28 cellular contexts compared by ENCODE assay signal in genomic region chr21:41503331-41503730, GRCh38. TPM values are rescaled to one million over a fixed set of nuclear protein-coding genes. Genes with fewer than 3 reads are reported as not detected.
DNase-seq lines count a peak whose midpoint lies in the region; ATAC-seq, FAIRE-seq and TF ChIP-seq lines count a peak whose summit lies in the region.
"Had no signal": no experiment of that assay in that cellular context is flagged by ENCODE, and none has a peak within 500 bp of the region (broad histone marks: within the 10 kb centered on the region; RNA-seq: fewer than 3 reads in every experiment).

No MANE protein-coding gene starts in this region.

- TF ChIP-seq CTCF in LNCaP clone FGC (IDR thresholded peaks at IDR 0.05; ENCODE audit: control insufficient read depth, extremely low read depth, insufficient read depth) (no peak), pancreas (IDR thresholded peaks at IDR 0.05) (no peak), thyroid gland (IDR thresholded peaks at IDR 0.05) (no peak)

- no peak overlapping the region for H3K4me3 Mint-ChIP-seq in activated CD8-positive, alpha-beta T cell treated with anti-CD3 and anti-CD28 coated beads, Interleukin-2, amount 10 ng/mL, durations not matched to agents 7 days and 5 days

- H3K9me3 Mint-ChIP-seq in activated CD8-positive, alpha-beta T cell treated with anti-CD3 and anti-CD28 coated beads, Interleukin-2, amount 10 ng/mL, durations not matched to agents 7 days and 5 days (ENCODE audit: insufficient read depth), result no peaks in the 10 kb centered on the region
- H3K9me3 Mint-ChIP-seq: CD4-positive, alpha-beta memory T cell had no signal

- H3K9me3 ChIP-seq in duodenal mucosa (ENCODE audit: control insufficient read depth in 1 of 2, low read length in 2 of 2), result no peaks in the 10 kb centered on the region
- H3K9me3 ChIP-seq in pancreas, result no peaks in the 10 kb centered on the region
- H3K9me3 ChIP-seq in thyroid gland, result no peaks in the 10 kb centered on the region
- H3K9me3 ChIP-seq: A549 had no signal

- H3K9ac ChIP-seq in duodenal mucosa (ENCODE audit: low read depth in 1 of 2, low read length in 2 of 2), result peak overlapping the region in 1 of 2 donors; percentile 89
- H3K9ac ChIP-seq: BLaER1 treated with 17β-estradiol and CSF1 and Interleukin-3, amounts not matched to agents 10 nM and 100 nM had no signal

- H3K27me3 ChIP-seq in duodenal mucosa (ENCODE audit: control insufficient read depth in 1 of 2, insufficient read depth in 2 of 2, low read length in 2 of 2) (no peaks in the 10 kb centered on the region), pancreas (no peaks in the 10 kb centered on the region), thyroid gland (no peaks in the 10 kb centered on the region)

- CTCF ChIA-PET in activated CD8-positive, alpha-beta T cell treated with anti-CD3 and anti-CD28 coated beads, Interleukin-2, amount 10 ng/mL, durations not matched to agents 7 days and 5 days (lab: Charles Lee), result no interaction called here

- peak overlapping the region; percentile 81 for H3K4me3 ChIP-seq in LNCaP clone FGC (ENCODE audit: low read depth, low read length)
- peak overlapping the region; percentile 83 to 84 for H3K4me3 ChIP-seq in duodenal mucosa (ENCODE audit: low read depth in 1 of 2, low read length in 2 of 2)
- no peak overlapping the region for H3K4me3 ChIP-seq in pancreas
- H3K4me3 ChIP-seq in thyroid gland (replicated peaks in 1 of 3), result no peak overlapping the region
- H3K4me3 ChIP-seq: A549; BLaER1 treated with 17β-estradiol and CSF1 and Interleukin-3, amounts not matched to agents 10 nM and 100 nM; PC-9 had no signal

- no peak for DNase-seq in LNCaP clone FGC (ENCODE audit: low read depth)
- no peak for DNase-seq in pancreas
- no peak for DNase-seq in thyroid gland
- no peak for DNase-seq in NCI-H748 treated with DMSO at 0.1 percent for 48 hours (lab: John Stamatoyannopoulos, UW)
- no peak for DNase-seq in activated CD8-positive, alpha-beta T cell treated with anti-CD3 and anti-CD28 coated beads, Interleukin-2, amount 10 ng/mL, durations not matched to agents 7 days and 5 days
- DNase-seq in anterior cingulate cortex (lab: John Stamatoyannopoulos, UW), result no peak
- DNase-seq: AML-193; CD4-positive, alpha-beta memory T cell; COR-L47; GF-D8; GOT3; HCEC 1CT; KBM-7; NCI-H1092 treated with DMSO at 0.1 percent for 48 hours; NCI-H1436; NCI-H187 treated with DMSO at 0.1 percent for 48 hours; NCI-H524 treated with DMSO at 0.1 percent for 48 hours; NCI-H82; NK-92 treated with Interleukin-12 subunit alpha and Interleukin-12 subunit beta, amount 100 ng/mL, for 24 hours; PC-9; SHP77 had no signal

- 45 to 49% methylated on average over 4 of the region's 4 CpGs for WGBS in pancreas, 2 donors
- 91 to 96% methylated on average over 4 of the region's 4 CpGs for WGBS in thyroid gland, 2 donors

- POLR2A ChIA-PET in activated CD8-positive, alpha-beta T cell treated with anti-CD3 and anti-CD28 coated beads, Interleukin-2, amount 10 ng/mL, durations not matched to agents 7 days and 5 days (lab: Charles Lee), result no interaction called here

- no peak for TF ChIP-seq POLR2A in thyroid gland (IDR thresholded peaks at IDR 0.05)

- intact Hi-C loops in pancreas (cut with DNase I) (no loop called here), thyroid gland (cut with DNase I) (no loop called here)

- H3K27me3 Mint-ChIP-seq in activated CD8-positive, alpha-beta T cell treated with anti-CD3 and anti-CD28 coated beads, Interleukin-2, amount 10 ng/mL, durations not matched to agents 7 days and 5 days (ENCODE audit: low read depth), result peaks cover 50% of the 10 kb centered on the region

- FAIRE-seq in pancreas (lab: Jason Lieb, UNC), result no peak
- FAIRE-seq: A549, GM12891 had no signal

- no peak for ATAC-seq in pancreas
- no peak for ATAC-seq in HG02642 (IDR thresholded peaks at IDR 0.05; ENCODE audit: poor library complexity, unreplicated experiment)
- ATAC-seq in activated CD8-positive, alpha-beta T cell treated with anti-CD3 and anti-CD28 coated beads, Interleukin-2, amount 10 ng/mL, durations not matched to agents 7 days and 5 days, result no peak
- ATAC-seq: A549 had no signal

- no peak overlapping the region for H3K27ac Mint-ChIP-seq in activated CD8-positive, alpha-beta T cell treated with anti-CD3 and anti-CD28 coated beads, Interleukin-2, amount 10 ng/mL, durations not matched to agents 7 days and 5 days

- H3K4me1 ChIP-seq in duodenal mucosa (ENCODE audit: control insufficient read depth in 1 of 2, insufficient read depth in 2 of 2, low read length in 2 of 2), result peaks cover 46 to 50% of the 10 kb centered on the region in 2 donors
- peaks cover 62 to 70% (median 68%) of the 10 kb centered on the region in 3 donors for H3K4me1 ChIP-seq in pancreas
- H3K4me1 ChIP-seq in thyroid gland, result peaks cover 29 to 49% of the 10 kb centered on the region in 2 donors
- H3K4me1 ChIP-seq: A549 had no signal

- H3K36me3 ChIP-seq in duodenal mucosa (ENCODE audit: control insufficient read depth in 1 of 2, insufficient read depth in 2 of 2, low read length in 2 of 2), result peaks cover 0 to 4% of the 10 kb centered on the region in 2 donors
- no peaks in the 10 kb centered on the region for H3K36me3 ChIP-seq in pancreas
- no peaks in the 10 kb centered on the region for H3K36me3 ChIP-seq in thyroid gland
- H3K36me3 ChIP-seq: BLaER1 treated with 17β-estradiol and CSF1 and Interleukin-3, amounts not matched to agents 10 nM and 100 nM had no signal

- no peaks in the 10 kb centered on the region for H3K36me3 Mint-ChIP-seq in activated CD8-positive, alpha-beta T cell treated with anti-CD3 and anti-CD28 coated beads, Interleukin-2, amount 10 ng/mL, durations not matched to agents 7 days and 5 days (ENCODE audit: low read depth)
- H3K36me3 Mint-ChIP-seq: CD4-positive, alpha-beta memory T cell had no signal

- peaks cover 5% of the 10 kb centered on the region for H3K4me1 Mint-ChIP-seq in activated CD8-positive, alpha-beta T cell treated with anti-CD3 and anti-CD28 coated beads, Interleukin-2, amount 10 ng/mL, durations not matched to agents 7 days and 5 days (ENCODE audit: low read depth)

- H3K27ac ChIP-seq in duodenal mucosa (ENCODE audit: low read depth, low read length), result peak overlapping the region; percentile 52
- H3K27ac ChIP-seq in pancreas, result peak overlapping the region in 3 of 4 donors; percentile 22 to 95 (median 84)
- peak overlapping the region; percentile 76 to 94 (median 86) for H3K27ac ChIP-seq in thyroid gland
- H3K27ac ChIP-seq: A549; BLaER1 treated with 17β-estradiol and CSF1 and Interleukin-3, amounts not matched to agents 10 nM and 100 nM; PC-9; RWPE1 had no signal

RNA-seq across cellular contexts. Expression of gene TMPRSS2, which starts 4.6 kb away (rescaled TPM):
- 10 to 100 TPM; 44.9 to 88.8 (median 75.2) TPM for total RNA-seq in pancreas
- polyA plus RNA-seq in pancreas, result 10 to 100 TPM; 42.2 to 65.1 TPM
- 10 to 100 TPM; 14.2 to 47.3 (median 15.6) TPM for total RNA-seq in thyroid gland
- total RNA-seq in activated CD8-positive, alpha-beta T cell treated with anti-CD3 and anti-CD28 coated beads, Interleukin-2, amount 10 ng/mL, durations not matched to agents 7 days and 5 days, result not detected
- total RNA-seq: CD4-positive, alpha-beta memory T cell; SK-MEL-5 had no signal
- polyA plus RNA-seq: A549; CD4-positive, alpha-beta memory T cell had no signal

Comparison
In these comparisons a context has a peak if more than half of its experiments do, and no peak if none do; other contexts are left out.
1. H3K4me3 ChIP-seq: peak in LNCaP clone FGC (single experiment) and duodenal mucosa (2 of 2); none in pancreas (0 of 4) and thyroid gland (0 of 3).
2. RNA of gene TMPRSS2, which starts 4.6 kb away (total RNA-seq): 44.9 to 88.8 TPM in pancreas and 14.2 to 47.3 TPM in thyroid gland; not detected in activated CD8-positive, alpha-beta T cell treated with anti-CD3 and anti-CD28 coated beads, Interleukin-2, amount 10 ng/mL, durations not matched to agents 7 days and 5 days; every median in the first group is over 10 times any median in the second.
3. Peak in every context shown above with its lines, with median percentiles within 50 percentile points of each other: H3K27ac ChIP-seq.